ENCODE assay signal across 15 cellular contexts in genomic region chr18:8744038-8744437, GRCh38. TPM values are rescaled to one million over a fixed set of nuclear protein-coding genes. Genes with fewer than 3 reads are reported as not detected.
DNase-seq lines count a peak whose midpoint lies in the region; ATAC-seq and TF ChIP-seq lines count a peak whose summit lies in the region.
"Had no signal": no experiment of that assay in that cellular context is flagged by ENCODE, and none has a peak within 500 bp of the region (broad histone marks: within the 10 kb centered on the region; RNA-seq: fewer than 3 reads in every experiment).

No MANE protein-coding gene starts in this region.

- TF ChIP-seq POLR2A in thyroid gland (IDR thresholded peaks at IDR 0.05) = no peak

- no peaks in the 10 kb centered on the region for H3K79me2 ChIP-seq in OCI-LY1 (ENCODE audit: insufficient read depth, low read length)

- intact Hi-C loops in thyroid gland (cut with DNase I) (no loop called here), Right ventricle myocardium inferior (cut with DNase I) (no loop called here)

- no peak overlapping the region for H3K4me3 ChIP-seq in CD8-positive, alpha-beta memory T cell (ENCODE audit: low read length)
- peak overlapping the region; percentile 28 for H3K4me3 ChIP-seq in Jurkat, Clone E6-1 (ENCODE audit: low read length)
- H3K4me3 ChIP-seq in OCI-LY1 (ENCODE audit: low read depth, low read length, poor library complexity, severe bottlenecking) (peak overlapping the region; percentile 28), muscle layer of colon (ENCODE audit: low read depth in 1 of 2, low read length in 2 of 2) (no peak overlapping the region), thyroid gland (replicated peaks in 1 of 3) (no peak overlapping the region)
- H3K4me3 ChIP-seq: prostate gland, SJSA1 had no signal

- peaks cover 0 to 3% of the 10 kb centered on the region in 2 donors for H3K27me3 Mint-ChIP-seq in CD8-positive, alpha-beta memory T cell

- no peak for DNase-seq in CD8-positive, alpha-beta memory T cell
- peak; percentile 73 for DNase-seq in Jurkat, Clone E6-1 (ENCODE audit: low read depth, low spot score)
- DNase-seq in thyroid gland (no peak), Right ventricle myocardium inferior (ENCODE audit: missing footprints) (no peak), NCI-H1417 treated with DMSO at 0.1 percent for 48 hours (lab: John Stamatoyannopoulos, UW) (no peak)
- DNase-seq: Karpas-422; mammary epithelial cell; NCI-H1436 treated with DMSO at 0.1 percent for 48 hours; NCI-H526; stimulated activated CD8-positive, alpha-beta memory T cell treated with anti-CD3 and anti-CD28 coated beads, Interleukin-4, amount 100 ng/mL, for 48 hours had no signal

- H3K27ac ChIP-seq in CD8-positive, alpha-beta memory T cell (ENCODE audit: low read depth, low read length) = no peak overlapping the region
- H3K27ac ChIP-seq in OCI-LY1 (ENCODE audit: low read depth, low read length, poor library complexity, severe bottlenecking) (peak overlapping the region; percentile 87), muscle layer of colon (ENCODE audit: low read depth, low read length) (peak overlapping the region; percentile 55), thyroid gland (no peak overlapping the region)
- H3K27ac ChIP-seq: prostate gland, SJSA1 had no signal

- H4K20me1 ChIP-seq in OCI-LY1 (ENCODE audit: insufficient read depth, low read length) = no peaks in the 10 kb centered on the region

- H3K9me3 ChIP-seq in CD8-positive, alpha-beta memory T cell (ENCODE audit: low read length) = no peaks in the 10 kb centered on the region
- H3K9me3 ChIP-seq in OCI-LY1 (ENCODE audit: low read length) (peaks cover 14% of the 10 kb centered on the region), muscle layer of colon (ENCODE audit: low read length) (no peaks in the 10 kb centered on the region), thyroid gland (no peaks in the 10 kb centered on the region)
- H3K9me3 ChIP-seq: prostate gland, SJSA1 had no signal

- WGBS in thyroid gland, 2 donors = 95% methylated on average over 7 of the region's 7 CpGs

- peaks cover 40 to 48% (median 44%) of the 10 kb centered on the region in 3 donors for H3K4me1 Mint-ChIP-seq in CD8-positive, alpha-beta memory T cell
- H3K4me1 Mint-ChIP-seq: nephron had no signal

- peaks cover 0 to 18% (median 3%) of the 10 kb centered on the region in 3 donors for H3K36me3 Mint-ChIP-seq in CD8-positive, alpha-beta memory T cell

- no peak for ATAC-seq in Right ventricle myocardium inferior

- POLR2A ChIA-PET in CD8-positive, alpha-beta memory T cell (lab: Charles Lee) = no interaction called here

- H3K36me3 ChIP-seq in CD8-positive, alpha-beta memory T cell (ENCODE audit: insufficient read depth, low read length) = no peaks in the 10 kb centered on the region
- peaks cover 63% of the 10 kb centered on the region for H3K36me3 ChIP-seq in OCI-LY1 (ENCODE audit: insufficient read depth, low read length)
- H3K36me3 ChIP-seq in muscle layer of colon (ENCODE audit: insufficient read depth, low read length) = peaks cover 5% of the 10 kb centered on the region
- no peaks in the 10 kb centered on the region for H3K36me3 ChIP-seq in thyroid gland
- H3K36me3 ChIP-seq: prostate gland had no signal

- H3K9me3 Mint-ChIP-seq in CD8-positive, alpha-beta memory T cell = peaks cover 8 to 31% (median 18%) of the 10 kb centered on the region in 5 donors
- H3K9me3 Mint-ChIP-seq: nephron had no signal

- H3K4me1 ChIP-seq in CD8-positive, alpha-beta memory T cell (ENCODE audit: insufficient read depth, low read length) = peaks cover 38% of the 10 kb centered on the region
- peaks cover 56% of the 10 kb centered on the region for H3K4me1 ChIP-seq in OCI-LY1 (ENCODE audit: insufficient read depth, low read length, severe bottlenecking)
- peaks cover 55% of the 10 kb centered on the region for H3K4me1 ChIP-seq in muscle layer of colon (ENCODE audit: insufficient read depth, low read length)
- H3K4me1 ChIP-seq in thyroid gland = no peaks in the 10 kb centered on the region
- H3K4me1 ChIP-seq: prostate gland had no signal

- CTCF ChIA-PET in CD8-positive, alpha-beta memory T cell (lab: Charles Lee) = interaction anchor here (1.0 kb wide), 1 partner anchor 47 kb away, joined by 3 read pairs; no protein-coding TSS in a partner anchor

- no peak overlapping the region for H2AFZ ChIP-seq in OCI-LY1 (ENCODE audit: low read length)

- peak overlapping the region in 4 of 7 donors; percentile 42 to 75 (median 64) for H3K4me3 Mint-ChIP-seq in CD8-positive, alpha-beta memory T cell
- H3K4me3 Mint-ChIP-seq: nephron had no signal

- peak overlapping the region; percentile 24; the same call in 1 of the 2 replicates for H3K9ac ChIP-seq in OCI-LY1 (ENCODE audit: low read length)
- no peak overlapping the region for H3K9ac ChIP-seq in muscle layer of colon (ENCODE audit: low read length)

- TF ChIP-seq CTCF in OCI-LY1 (IDR thresholded peaks at IDR 0.05; ENCODE audit: low read length) = no peak
- TF ChIP-seq CTCF in thyroid gland (IDR thresholded peaks at IDR 0.05) = no peak

- H3K27me3 ChIP-seq in CD8-positive, alpha-beta memory T cell (ENCODE audit: insufficient read depth, low read length, poor library complexity, severe bottlenecking) = no peaks in the 10 kb centered on the region
- H3K27me3 ChIP-seq in OCI-LY1 (ENCODE audit: insufficient read depth, low read length) (no peaks in the 10 kb centered on the region), muscle layer of colon (ENCODE audit: control insufficient read depth in 1 of 2, insufficient read depth in 2 of 2, low read length in 2 of 2) (no peaks in the 10 kb centered on the region), thyroid gland (no peaks in the 10 kb centered on the region)
- H3K27me3 ChIP-seq: SJSA1 had no signal

- H3K9me2 ChIP-seq in OCI-LY1 (ENCODE audit: low read depth, low read length) = no peaks in the 10 kb centered on the region

- no peaks in the 10 kb centered on the region for H3F3A ChIP-seq in OCI-LY1 (ENCODE audit: insufficient read depth, low read length)

- H3K4me2 ChIP-seq in OCI-LY1 (ENCODE audit: low read length) = peak overlapping the region; percentile 59

- H3K27ac Mint-ChIP-seq in CD8-positive, alpha-beta memory T cell = peak overlapping the region in 2 of 8 donors; percentile 9 to 17
- H3K27ac Mint-ChIP-seq: nephron had no signal

RNA-seq across cellular contexts. Expression of gene MTCL1, which starts 38.7 kb away (rescaled TPM):
- total RNA-seq in CD8-positive, alpha-beta memory T cell = 1 to 10 TPM; 1.0 to 1.1 TPM
- not detected for polyA plus RNA-seq in CD8-positive, alpha-beta memory T cell
- 14.8 TPM for polyA plus RNA-seq in Jurkat, Clone E6-1 (2012; ENCODE audit: insufficient read depth, insufficient read length)
- total RNA-seq in thyroid gland (1 to 10 TPM; 2.0 to 3.2 (median 2.5) TPM), Right ventricle myocardium inferior (7.0 TPM)

Comparison
In these comparisons a context has a peak if more than half of its experiments do, and no peak if none do; other contexts are left out.
1. H3K27ac ChIP-seq: peak in OCI-LY1 (single experiment) and muscle layer of colon (single experiment); none in CD8-positive, alpha-beta memory T cell (single experiment) and thyroid gland (0 of 3).
2. H3K4me3 ChIP-seq: peak in Jurkat, Clone E6-1 (single experiment) and OCI-LY1 (single experiment); none in CD8-positive, alpha-beta memory T cell (single experiment), muscle layer of colon (0 of 2) and thyroid gland (0 of 3).